In genomic region chr17:66717680-66718079, GRCh38 we compare ENCODE assay signal across 10 cellular contexts.
DNase-seq lines count a peak whose midpoint lies in the region; ATAC-seq and TF ChIP-seq lines count a peak whose summit lies in the region.
"Had no signal": no experiment of that assay in that cellular context is flagged by ENCODE, and none has a peak within 500 bp of the region (broad histone marks: within the 10 kb centered on the region; RNA-seq: fewer than 3 reads in every experiment).

No MANE protein-coding gene starts in this region.

- intact Hi-C loops in left lung (cut with DNase I) = loop anchor here in 1 of 2 donors (5.0 kb wide), 1 partner anchor 185 kb away; no protein-coding TSS in a partner anchor

- ATAC-seq in GM18867 (IDR thresholded peaks at IDR 0.05; ENCODE audit: unreplicated experiment) = peak; percentile 52
- peak; percentile 59 for ATAC-seq in GM21825 (IDR thresholded peaks at IDR 0.05; ENCODE audit: unreplicated experiment)
- ATAC-seq in left lung = peak; percentile 85

- in situ Hi-C loops in KBM-7 (cut with MboI; ENCODE audit: low pct_unique_long_range_greater_than_20kb, low sequenced_read_pairs) = no loop called here

- no peaks in the 10 kb centered on the region for H3K27me3 ChIP-seq in left lung

- H3K4me1 ChIP-seq in left lung = no peaks in the 10 kb centered on the region

- H3K36me3 ChIP-seq in left lung = no peaks in the 10 kb centered on the region

- H3K4me3 ChIP-seq in left lung = no peak overlapping the region

- no peaks in the 10 kb centered on the region for H3K9me3 ChIP-seq in left lung

- no peak for TF ChIP-seq CTCF in left lung (IDR thresholded peaks at IDR 0.05)

- DNase-seq in MV-4-11 (lab: John Stamatoyannopoulos, UW) = peak; percentile 12
- peak in 1 of 2 donors; percentile 61 for DNase-seq in left lung
- DNase-seq in KBM-7 = no peak
- no peak for DNase-seq in T1000 (lab: John Stamatoyannopoulos, UW)
- DNase-seq in NCI-H446 treated with DMSO at 0.1 percent for 48 hours (lab: John Stamatoyannopoulos, UW) = no peak
- DNase-seq in HK-2 (ENCODE audit: unreplicated experiment) = no peak
- DNase-seq: HCEC 1CT; stimulated activated naive CD4-positive, alpha-beta T cell had no signal

- H3K27ac ChIP-seq in left lung = no peak overlapping the region
